22 cellular contexts compared by ENCODE assay signal in the genomic region with DNA sequence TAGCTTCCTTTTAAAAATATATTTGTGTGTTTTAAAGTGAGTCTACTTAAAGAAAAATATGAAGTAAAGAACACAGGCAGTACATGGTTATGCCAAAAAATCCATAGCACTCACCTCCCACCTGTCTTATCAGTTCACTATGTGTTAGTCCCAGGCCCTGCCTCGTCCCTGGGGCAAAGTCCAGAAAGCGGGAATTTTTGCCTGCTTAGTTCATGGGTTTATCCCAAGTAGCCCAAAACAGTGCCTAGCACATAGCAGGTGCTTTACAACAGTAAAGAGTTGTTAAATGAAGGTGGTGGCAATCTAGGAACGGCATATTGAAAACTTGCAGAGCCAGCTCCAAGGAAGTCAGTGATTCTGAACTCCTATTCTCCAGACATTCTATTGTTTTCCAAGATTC.
DNase-seq lines count a peak whose midpoint lies in the region; ATAC-seq and TF ChIP-seq lines count a peak whose summit lies in the region.
"Had no signal": no experiment of that assay in that cellular context is flagged by ENCODE, and none has a peak within 500 bp of the region (broad histone marks: within the 10 kb centered on the region; RNA-seq: fewer than 3 reads in every experiment).

No MANE protein-coding gene starts in this region.

- H3K9me3 ChIP-seq in body of pancreas (no peaks in the 10 kb centered on the region), right lobe of liver (no peaks in the 10 kb centered on the region), psoas muscle (no peaks in the 10 kb centered on the region)
- H3K9me3 ChIP-seq: BLaER1 had no signal

- H3K27ac ChIP-seq in body of pancreas (no peak overlapping the region), right lobe of liver (no peak overlapping the region), psoas muscle (peak overlapping the region; percentile 23)
- H3K27ac ChIP-seq: BLaER1, GM23248 had no signal

- TF ChIP-seq CTCF in body of pancreas (IDR thresholded peaks at IDR 0.05) (no peak), right lobe of liver (IDR thresholded peaks at IDR 0.05) (no peak), psoas muscle (IDR thresholded peaks at IDR 0.05) (no peak)

- H3K36me3 ChIP-seq in body of pancreas (replicated peaks in 1 of 2; ENCODE audit: insufficient read depth in 1 of 2, low read depth in 2 of 2) (no peaks in the 10 kb centered on the region), right lobe of liver (no peaks in the 10 kb centered on the region), psoas muscle (ENCODE audit: insufficient read depth in 1 of 2, low read depth in 1 of 2) (no peaks in the 10 kb centered on the region)
- H3K36me3 ChIP-seq: BLaER1 had no signal

- H3K4me3 ChIP-seq in body of pancreas (no peak overlapping the region), right lobe of liver (no peak overlapping the region), psoas muscle (no peak overlapping the region)
- H3K4me3 ChIP-seq: BLaER1, GM12878, GM23248 had no signal

- TF ChIP-seq POLR2A in body of pancreas (IDR thresholded peaks at IDR 0.05) (no peak), right lobe of liver (IDR thresholded peaks at IDR 0.05) (no peak)

- DNase-seq in body of pancreas (peak in 2 of 4 donors; percentile 26 to 38), right lobe of liver (peak in 1 of 3 donors; percentile 66), psoas muscle (no peak), D341Med (ENCODE audit: low spot score) (no peak), activated gamma-delta T cell (lab: John Stamatoyannopoulos, UW) (no peak)
- no peak for DNase-seq in activated CD4-positive, alpha-beta T cell treated with anti-CD3 and anti-CD28 coated beads, Interleukin-2, amount 50 U/mL, for 48 hours
- DNase-seq: CD4-positive, alpha-beta T cell; COR-L47; DND-41; GM23248; HCEC 1CT; Kasumi-1; NCI-H1694 treated with DMSO at 0.1 percent for 48 hours; NCI-H2081 treated with DMSO at 0.1 percent for 48 hours; NCI-H2171 treated with DMSO at 0.1 percent for 48 hours; NCI-H446 treated with DMSO at 0.1 percent for 48 hours; NCI-H526 treated with DMSO at 0.1 percent for 48 hours; OCI-M1 had no signal

- intact Hi-C loops in body of pancreas (cut with DNase I) (no loop called here), right lobe of liver (cut with DNase I) (no loop called here), psoas muscle (cut with DNase I) (no loop called here)

- ATAC-seq in body of pancreas, result peak; percentile 56
- ATAC-seq in right lobe of liver, result peak; percentile 75 to 98 (median 78)
- ATAC-seq in psoas muscle, result no peak
- no peak for ATAC-seq in GM21717 (IDR thresholded peaks at IDR 0.05; ENCODE audit: unreplicated experiment)
- ATAC-seq: GM12878, Right ventricle myocardium inferior had no signal

- WGBS in body of pancreas, 2 donors, result 20 to 34% methylated on average over 3 of the region's 3 CpGs
- WGBS in right lobe of liver (ENCODE audit: insufficient coverage, low coverage, low lambda C conversion rate, missing lambda C conversion rate), result 39% methylated on average over 3 of the region's 3 CpGs
- WGBS in psoas muscle, 3 donors, result 87 to 99% (median 92%) methylated on average over 3 of the region's 3 CpGs

- H3K27me3 ChIP-seq in body of pancreas (no peaks in the 10 kb centered on the region), right lobe of liver (no peaks in the 10 kb centered on the region), psoas muscle (ENCODE audit: insufficient read depth in 3 of 3, low read length in 2 of 3) (no peaks in the 10 kb centered on the region)
- H3K27me3 ChIP-seq: BLaER1 had no signal

- H3K4me1 ChIP-seq in body of pancreas (peaks cover 11% of the 10 kb centered on the region), right lobe of liver (peaks cover 0 to 6% (median 2%) of the 10 kb centered on the region in 4 donors), psoas muscle (peaks cover 28% of the 10 kb centered on the region)
- H3K4me1 ChIP-seq: BLaER1 had no signal

Comparison
In these comparisons a context has a peak if more than half of its experiments do, and no peak if none do; other contexts are left out.
1. ATAC-seq: peak in body of pancreas (single experiment) and right lobe of liver (4 of 4); none in psoas muscle (0 of 4) and GM21717 (single experiment).